ENCODE assay signal across 23 cellular contexts in genomic region chr1:111577814-111578213, GRCh38.
"Had no signal": no experiment of that assay in that cellular context is flagged by ENCODE, and none has a peak within 500 bp of the region (broad histone marks: within the 10 kb centered on the region; RNA-seq: fewer than 3 reads in every experiment).

No MANE protein-coding gene starts in this region.

- H3K27me3 Mint-ChIP-seq: activated naive CD8-positive, alpha-beta T cell treated with anti-CD3 and anti-CD28 coated beads, Interleukin-2, amount 50 U/mL, for 24 hours; central memory CD8-positive, alpha-beta T cell had no signal

- H3K4me3 Mint-ChIP-seq: activated naive CD8-positive, alpha-beta T cell treated with anti-CD3 and anti-CD28 coated beads, Interleukin-2, amount 50 U/mL, for 24 hours; activated T-cell treated with anti-CD3 and anti-CD28 coated beads, Interleukin-2, amount 50 U/mL, for 4 hours; brain; central memory CD8-positive, alpha-beta T cell; WTC11 had no signal

- H3K4me1 Mint-ChIP-seq: activated naive CD8-positive, alpha-beta T cell treated with anti-CD3 and anti-CD28 coated beads, Interleukin-2, amount 50 U/mL, for 24 hours; WTC11 had no signal

- H3K27ac Mint-ChIP-seq: activated naive CD4-positive, alpha-beta T cell treated with anti-CD3 and anti-CD28 coated beads, Interleukin-2, amount 50 U/mL, for 72 hours; activated naive CD8-positive, alpha-beta T cell treated with anti-CD3 and anti-CD28 coated beads, Interleukin-2, amount 50 U/mL, for 24 hours; brain; WTC11 had no signal

- ATAC-seq: activated naive CD4-positive, alpha-beta T cell treated with anti-CD3 and anti-CD28 coated beads, Interleukin-2, amount 50 U/mL, for 72 hours; activated naive CD8-positive, alpha-beta T cell treated with anti-CD3 and anti-CD28 coated beads, Interleukin-2, amount 50 U/mL, for 24 hours; activated T-cell treated with anti-CD3 and anti-CD28 coated beads, Interleukin-2, amount 50 U/mL, for 4 hours; PC-3; WTC11 had no signal

- H3K9me3 Mint-ChIP-seq: activated naive CD4-positive, alpha-beta T cell treated with anti-CD3 and anti-CD28 coated beads, Interleukin-2, amount 50 U/mL, for 72 hours; activated naive CD8-positive, alpha-beta T cell treated with anti-CD3 and anti-CD28 coated beads, Interleukin-2, amount 50 U/mL, for 24 hours; activated T-cell treated with anti-CD3 and anti-CD28 coated beads, Interleukin-2, amount 50 U/mL, for 4 hours; brain; central memory CD8-positive, alpha-beta T cell; WTC11 had no signal

- H3K36me3 Mint-ChIP-seq: activated naive CD4-positive, alpha-beta T cell treated with anti-CD3 and anti-CD28 coated beads, Interleukin-2, amount 50 U/mL, for 72 hours; brain; WTC11 had no signal

- DNase-seq: activated CD4-positive, alpha-beta T cell treated with anti-CD3 and anti-CD28 coated beads for 48 hours; activated CD4-positive, alpha-beta T cell treated with anti-CD3 and anti-CD28 coated beads, Interleukin-2, amount 50 U/mL, for 4 hours; activated CD4-positive, CD25-positive, alpha-beta regulatory T cell treated with anti-CD3 and anti-CD28 coated beads, Interleukin-2, amount 50 U/mL, for 72 hours; activated CD8-positive, alpha-beta memory T cell treated with anti-CD3 and anti-CD28 coated beads for 24 hours; activated effector memory CD4-positive, alpha-beta T cell treated with anti-CD3 and anti-CD28 coated beads, Interleukin-2, amount 50 U/mL, for 16 hours; activated naive CD4-positive, alpha-beta T cell treated with Interleukin-2 at 50 U/mL for 16 hours; activated naive CD8-positive, alpha-beta T cell treated with anti-CD3 and anti-CD28 coated beads, Interleukin-2, amount 50 U/mL, for 24 hours; activated T-cell treated with anti-CD3 and anti-CD28 coated beads, Interleukin-2, amount 50 U/mL, for 4 hours; amygdala; Kasumi-1; NCI-H1105 treated with DMSO at 0.1 percent for 48 hours; NCI-H1436 treated with DMSO at 0.1 percent for 48 hours; NCI-H187; NCI-H2081; NCI-H446; NCI-H524; PC-3; SHP77 treated with DMSO at 0.1 percent for 48 hours; T-helper 1 cell had no signal
